8 cellular contexts compared by ENCODE assay signal in the genomic region with DNA sequence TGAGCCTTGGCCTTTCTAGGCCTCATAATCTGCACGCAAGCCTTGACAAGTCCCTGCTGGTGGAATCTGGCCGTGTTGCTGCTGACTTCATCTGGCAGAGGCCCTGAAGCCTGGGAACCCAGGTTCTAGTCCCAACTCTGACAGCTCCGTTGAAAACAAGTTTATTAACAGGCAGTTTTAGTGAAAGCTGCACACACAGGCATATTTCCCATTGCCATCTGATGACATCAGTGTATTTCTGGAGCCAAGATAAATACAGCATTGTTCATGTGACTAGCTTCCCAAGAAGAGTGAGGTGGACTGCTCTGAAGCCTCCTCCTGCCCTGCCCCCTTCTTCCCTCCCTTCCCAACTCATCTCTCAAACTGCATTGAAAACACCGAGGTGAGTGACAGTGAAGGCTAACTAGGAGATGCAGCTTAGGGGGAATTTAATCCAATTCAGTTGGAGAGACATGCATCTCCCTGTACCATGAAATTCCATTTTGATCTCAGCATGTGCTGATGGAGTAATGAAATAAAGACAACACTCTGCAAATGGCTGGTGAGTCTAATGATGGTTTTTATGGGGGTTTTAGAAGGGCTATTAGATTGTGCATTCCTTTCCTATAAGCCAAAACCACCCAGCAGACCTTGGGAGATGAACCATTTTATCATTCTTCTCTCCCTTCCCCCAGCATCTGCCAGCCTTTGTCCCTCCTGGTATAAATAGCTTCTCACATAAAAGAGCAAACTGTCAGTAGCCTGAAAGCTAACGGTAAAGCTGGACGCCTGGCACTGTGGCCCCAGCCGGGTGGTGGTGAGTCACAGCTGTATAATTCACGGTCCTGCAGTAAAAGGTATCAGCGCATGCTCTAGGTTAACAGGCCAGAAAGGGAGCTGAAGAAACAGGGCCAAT. TPM values are rescaled to one million over a fixed set of nuclear protein-coding genes. Genes with fewer than 3 reads are reported as not detected.
DNase-seq lines count a peak whose midpoint lies in the region; ATAC-seq, FAIRE-seq and TF ChIP-seq lines count a peak whose summit lies in the region.

No MANE protein-coding gene starts in this region.

- H3K4me1 Mint-ChIP-seq in astrocyte (ENCODE audit: low read depth, unreplicated experiment), result peaks cover 61% of the 10 kb centered on the region
- H3K4me1 Mint-ChIP-seq in activated CD8-positive, alpha-beta T cell treated with anti-CD3 and anti-CD28 coated beads, Interleukin-2, amount 10 ng/mL, durations not matched to agents 7 days and 5 days (ENCODE audit: low read depth), result no peaks in the 10 kb centered on the region

- peaks cover 52% of the 10 kb centered on the region for H3F3A ChIP-seq in smooth muscle cell (ENCODE audit: low read depth)

- POLR2A ChIA-PET in activated CD8-positive, alpha-beta T cell treated with anti-CD3 and anti-CD28 coated beads, Interleukin-2, amount 10 ng/mL, durations not matched to agents 7 days and 5 days (lab: Charles Lee), result no interaction called here

- H3K27me3 Mint-ChIP-seq in astrocyte (ENCODE audit: low read depth, unreplicated experiment), result no peaks in the 10 kb centered on the region
- no peaks in the 10 kb centered on the region for H3K27me3 Mint-ChIP-seq in activated CD8-positive, alpha-beta T cell treated with anti-CD3 and anti-CD28 coated beads, Interleukin-2, amount 10 ng/mL, durations not matched to agents 7 days and 5 days (ENCODE audit: low read depth)

- H3K9ac ChIP-seq in HUES6 (ENCODE audit: low read length) (peak overlapping the region; percentile 27), astrocyte (ENCODE audit: low read length) (peak overlapping the region; percentile 84), smooth muscle cell (ENCODE audit: low read depth) (peak overlapping the region; percentile 78)

- H4K20me1 ChIP-seq in astrocyte (ENCODE audit: insufficient read depth, low read length) (no peaks in the 10 kb centered on the region), smooth muscle cell (ENCODE audit: low read depth) (no peaks in the 10 kb centered on the region)

- no peaks in the 10 kb centered on the region for H3K27me3 ChIP-seq in HUES6 (ENCODE audit: control insufficient read depth, insufficient read depth, low read length)
- H3K27me3 ChIP-seq in astrocyte (ENCODE audit: insufficient read depth, low read length), result no peaks in the 10 kb centered on the region
- no peaks in the 10 kb centered on the region for H3K27me3 ChIP-seq in smooth muscle cell (ENCODE audit: low read depth)

- CTCF ChIA-PET in activated CD8-positive, alpha-beta T cell treated with anti-CD3 and anti-CD28 coated beads, Interleukin-2, amount 10 ng/mL, durations not matched to agents 7 days and 5 days (lab: Charles Lee), result no interaction called here

- H3K36me3 ChIP-seq in HUES6 (ENCODE audit: control insufficient read depth, insufficient read depth, low read length) (no peaks in the 10 kb centered on the region), astrocyte (ENCODE audit: insufficient read depth, low read length) (no peaks in the 10 kb centered on the region), smooth muscle cell (ENCODE audit: low read depth) (no peaks in the 10 kb centered on the region)

- H3K9me3 ChIP-seq in HUES6 (ENCODE audit: control insufficient read depth, insufficient read depth, low read depth, low read length) (no peaks in the 10 kb centered on the region), astrocyte (ENCODE audit: insufficient read depth, low read depth, low read length) (no peaks in the 10 kb centered on the region), smooth muscle cell (replicated peaks; ENCODE audit: low read depth) (no peaks in the 10 kb centered on the region)

- DNase-seq in astrocyte (ENCODE audit: low read depth), result peak; percentile 98
- peak; percentile 98 for DNase-seq in iris pigment epithelial cell (ENCODE audit: low read depth)
- peak; percentile 15 for DNase-seq in smooth muscle cell (lab: John Stamatoyannopoulos, UW; ENCODE audit: unreplicated experiment)
- DNase-seq in activated CD8-positive, alpha-beta T cell treated with anti-CD3 and anti-CD28 coated beads, Interleukin-2, amount 10 ng/mL, durations not matched to agents 7 days and 5 days, result no peak
- DNase-seq in NCI-H1436 treated with DMSO at 0.1 percent for 48 hours (lab: John Stamatoyannopoulos, UW), result no peak

- ATAC-seq in activated CD8-positive, alpha-beta T cell treated with anti-CD3 and anti-CD28 coated beads, Interleukin-2, amount 10 ng/mL, durations not matched to agents 7 days and 5 days, result no peak
- ATAC-seq in GM21576 (IDR thresholded peaks at IDR 0.05; ENCODE audit: unreplicated experiment), result no peak
- ATAC-seq in GM21360 (IDR thresholded peaks at IDR 0.05; ENCODE audit: unreplicated experiment), result no peak

- H3K4me3 ChIP-seq in HUES6 (ENCODE audit: low read depth, low read length), result no peak overlapping the region
- H3K4me3 ChIP-seq in astrocyte (ENCODE audit: insufficient read depth, low read depth, low read length), result peak overlapping the region; percentile 30
- H3K4me3 ChIP-seq in smooth muscle cell, result no peak overlapping the region

- H2AFZ ChIP-seq in astrocyte (ENCODE audit: low read depth, low read length), result no peak overlapping the region
- H2AFZ ChIP-seq in smooth muscle cell (ENCODE audit: low read depth), result no peak overlapping the region

- H3K27ac ChIP-seq in HUES6 (ENCODE audit: low read depth, low read length) (no peak overlapping the region; the same call in 1 of the 2 replicates), astrocyte (ENCODE audit: low read depth, low read length) (peak overlapping the region; percentile 95), smooth muscle cell (ENCODE audit: low read depth) (peak overlapping the region; percentile 97)

- no peaks in the 10 kb centered on the region for H3K9me3 Mint-ChIP-seq in astrocyte (ENCODE audit: unreplicated experiment)
- no peaks in the 10 kb centered on the region for H3K9me3 Mint-ChIP-seq in activated CD8-positive, alpha-beta T cell treated with anti-CD3 and anti-CD28 coated beads, Interleukin-2, amount 10 ng/mL, durations not matched to agents 7 days and 5 days (ENCODE audit: insufficient read depth)

- TF ChIP-seq CTCF in astrocyte (IDR thresholded peaks at IDR 0.05; ENCODE audit: insufficient read depth, low read depth, low read length), result peak; percentile 25
- no peak for TF ChIP-seq CTCF in smooth muscle cell (IDR thresholded peaks at IDR 0.05; ENCODE audit: borderline replicate concordance, insufficient read depth, poor library complexity, severe bottlenecking)

- 4% methylated on average over 9 of the region's 9 CpGs for WGBS in smooth muscle cell (ENCODE audit: low lambda C conversion rate)

- H3K4me1 ChIP-seq in HUES6 (ENCODE audit: control insufficient read depth, insufficient read depth, low read length), result peaks cover 35% of the 10 kb centered on the region; the same call in 1 of the 2 replicates
- H3K4me1 ChIP-seq in astrocyte (ENCODE audit: insufficient read depth, low read length), result peaks cover 69% of the 10 kb centered on the region
- peaks cover 32% of the 10 kb centered on the region for H3K4me1 ChIP-seq in smooth muscle cell (ENCODE audit: low read depth)

- H3K4me3 Mint-ChIP-seq in astrocyte (ENCODE audit: unreplicated experiment), result peak overlapping the region; percentile 69
- H3K4me3 Mint-ChIP-seq in activated CD8-positive, alpha-beta T cell treated with anti-CD3 and anti-CD28 coated beads, Interleukin-2, amount 10 ng/mL, durations not matched to agents 7 days and 5 days, result no peak overlapping the region

- H3K36me3 Mint-ChIP-seq in astrocyte (ENCODE audit: low read depth, unreplicated experiment), result peaks cover 19% of the 10 kb centered on the region
- no peaks in the 10 kb centered on the region for H3K36me3 Mint-ChIP-seq in activated CD8-positive, alpha-beta T cell treated with anti-CD3 and anti-CD28 coated beads, Interleukin-2, amount 10 ng/mL, durations not matched to agents 7 days and 5 days (ENCODE audit: low read depth)

- H3K79me2 ChIP-seq in astrocyte (ENCODE audit: insufficient read depth, low read length) (peaks cover 78% of the 10 kb centered on the region), smooth muscle cell (ENCODE audit: low read depth) (peaks cover 59% of the 10 kb centered on the region)

- peak overlapping the region; percentile 95 for H3K27ac Mint-ChIP-seq in astrocyte (ENCODE audit: unreplicated experiment)
- no peak overlapping the region for H3K27ac Mint-ChIP-seq in activated CD8-positive, alpha-beta T cell treated with anti-CD3 and anti-CD28 coated beads, Interleukin-2, amount 10 ng/mL, durations not matched to agents 7 days and 5 days

- H3K4me2 ChIP-seq in astrocyte (ENCODE audit: low read length), result peak overlapping the region; percentile 81
- H3K4me2 ChIP-seq in smooth muscle cell, result peak overlapping the region; percentile 69

- peak; percentile 98 for FAIRE-seq in astrocyte (lab: Jason Lieb, UNC)

RNA-seq across cellular contexts. Expression of a gene that starts 38.0 kb away (rescaled TPM):
- 84.4 and 101 TPM in 2 replicates for total RNA-seq in astrocyte
- 49.9 and 68.9 TPM in 2 replicates for total RNA-seq in smooth muscle cell
- 7.8 and 13.3 TPM in 2 replicates for polyA plus RNA-seq in smooth muscle cell
- not detected for total RNA-seq in activated CD8-positive, alpha-beta T cell treated with anti-CD3 and anti-CD28 coated beads, Interleukin-2, amount 10 ng/mL, durations not matched to agents 7 days and 5 days

Comparison
In these comparisons a context has a peak if more than half of its experiments do, and no peak if none do; other contexts are left out.
1. H3K9ac ChIP-seq: peak in every context shown above with its lines; median percentile 84 in astrocyte; 78 in smooth muscle cell; 27 in HUES6.
2. DNase-seq: peak in astrocyte (single experiment), iris pigment epithelial cell (single experiment) and smooth muscle cell (single experiment); none in activated CD8-positive, alpha-beta T cell treated with anti-CD3 and anti-CD28 coated beads, Interleukin-2, amount 10 ng/mL, durations not matched to agents 7 days and 5 days (single experiment) and NCI-H1436 treated with DMSO at 0.1 percent for 48 hours (single experiment).
3. RNA of a gene that starts 38.0 kb away (total RNA-seq): 84.4 to 101 TPM in astrocyte and 49.9 to 68.9 TPM in smooth muscle cell; not detected in activated CD8-positive, alpha-beta T cell treated with anti-CD3 and anti-CD28 coated beads, Interleukin-2, amount 10 ng/mL, durations not matched to agents 7 days and 5 days; every median in the first group is over 10 times any median in the second.